Comparison of ENCODE assay signal across 9 cellular contexts in genomic region chr7:76364198-76364584, GRCh38.
DNase-seq lines count a peak whose midpoint lies in the region; ATAC-seq lines count a peak whose summit lies in the region.
"Had no signal": no experiment of that assay in that cellular context is flagged by ENCODE, and none has a peak within 500 bp of the region (broad histone marks: within the 10 kb centered on the region; RNA-seq: fewer than 3 reads in every experiment).

No MANE protein-coding gene starts in this region.

- peak overlapping the region; percentile 11 for H2AFZ ChIP-seq in neuron (ENCODE audit: low read depth, low read length)

- peaks cover 15 to 17% of the 10 kb centered on the region in 2 donors for H3K4me1 ChIP-seq in duodenal mucosa (ENCODE audit: control insufficient read depth in 1 of 2, insufficient read depth in 2 of 2, low read length in 2 of 2)
- peaks cover 13% of the 10 kb centered on the region for H3K4me1 ChIP-seq in neuron (ENCODE audit: insufficient read depth, low read length)

- ATAC-seq in GM21786 (IDR thresholded peaks at IDR 0.05; ENCODE audit: unreplicated experiment) (peak; percentile 3), HG03045 (IDR thresholded peaks at IDR 0.05; ENCODE audit: unreplicated experiment) (no peak)

- H3K27me3 ChIP-seq in duodenal mucosa (ENCODE audit: control insufficient read depth in 1 of 2, insufficient read depth in 2 of 2, low read length in 2 of 2) (no peaks in the 10 kb centered on the region), neuron (ENCODE audit: insufficient read depth, low read length) (no peaks in the 10 kb centered on the region)

- DNase-seq in OCI-M1 (lab: John Stamatoyannopoulos, UW) (peak; percentile 82), NCI-H2171 (lab: John Stamatoyannopoulos, UW) (no peak)
- no peak for DNase-seq in stimulated activated CD4-positive, alpha-beta T cell treated with anti-CD3 and anti-CD28 coated beads, Interleukin-4, amount 100 ng/mL, for 24 hours
- no peak for DNase-seq in stimulated activated CD4-positive, alpha-beta T cell treated with anti-CD3 and anti-CD28 coated beads, Interleukin-4, amount 100 ng/mL, for 1 hour
- DNase-seq: activated B cell treated with CpG ODN at 0.5 μM for 24 hours had no signal

- H3K36me3 ChIP-seq in duodenal mucosa (ENCODE audit: control insufficient read depth in 1 of 2, insufficient read depth in 2 of 2, low read length in 2 of 2) = no peaks in the 10 kb centered on the region
- H3K36me3 ChIP-seq in neuron (ENCODE audit: insufficient read depth, low read length) = no peaks in the 10 kb centered on the region

- H3K9me3 ChIP-seq in duodenal mucosa (ENCODE audit: control insufficient read depth in 1 of 2, low read length in 2 of 2) (no peaks in the 10 kb centered on the region), neuron (ENCODE audit: low read length) (no peaks in the 10 kb centered on the region)

- peak overlapping the region; percentile 41 for H3K27ac ChIP-seq in duodenal mucosa (ENCODE audit: low read depth, low read length)

- peak overlapping the region; percentile 2 to 21 for H3K9ac ChIP-seq in duodenal mucosa (ENCODE audit: low read depth in 1 of 2, low read length in 2 of 2)

- peak overlapping the region; percentile 26 to 36 for H3K4me3 ChIP-seq in duodenal mucosa (ENCODE audit: low read depth in 1 of 2, low read length in 2 of 2)
- no peak overlapping the region for H3K4me3 ChIP-seq in neuron (ENCODE audit: low read length)
